15 cellular contexts compared by ENCODE assay signal in the genomic region with DNA sequence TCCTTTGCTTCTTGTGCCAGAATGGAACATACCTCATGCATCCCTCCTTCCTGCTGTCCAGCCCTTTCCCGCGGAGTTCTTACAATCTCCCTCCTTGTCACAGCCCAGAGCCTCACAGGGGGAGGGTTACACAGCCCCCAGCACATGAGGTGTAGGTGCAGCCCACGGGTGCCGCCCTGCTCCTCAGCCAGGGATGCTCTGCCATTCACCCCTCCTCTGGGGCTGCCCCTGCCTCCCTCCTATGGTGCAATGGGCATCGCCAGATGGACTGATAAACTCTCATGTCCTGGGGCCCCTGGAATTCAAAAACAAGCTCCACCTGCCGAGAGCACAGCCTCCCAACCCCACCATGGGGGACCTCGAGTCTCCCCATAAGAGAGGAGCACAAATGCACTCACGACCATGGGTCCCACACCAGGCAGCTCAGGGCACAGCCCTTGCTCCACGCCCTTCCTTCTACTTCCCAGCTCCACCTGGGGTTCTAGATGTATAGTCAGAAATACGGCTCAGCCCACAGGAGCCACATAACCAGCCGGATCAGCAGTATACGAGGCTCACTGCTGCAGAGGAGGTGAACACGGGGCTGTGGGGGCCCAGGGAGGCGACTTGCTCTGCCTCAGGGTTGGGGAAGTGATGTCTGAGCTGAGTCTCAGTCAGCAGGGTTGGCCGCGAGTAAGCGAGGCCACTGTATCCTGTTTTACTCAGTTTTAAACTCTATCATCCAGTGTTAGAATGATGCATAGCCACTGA.
DNase-seq lines count a peak whose midpoint lies in the region; ATAC-seq and TF ChIP-seq lines count a peak whose summit lies in the region.
"Had no signal": no experiment of that assay in that cellular context is flagged by ENCODE, and none has a peak within 500 bp of the region (broad histone marks: within the 10 kb centered on the region; RNA-seq: fewer than 3 reads in every experiment).

No MANE protein-coding gene starts in this region.

- no peaks in the 10 kb centered on the region for H3K27me3 ChIP-seq in right cardiac atrium (ENCODE audit: control insufficient read depth, insufficient read depth)
- H3K27me3 ChIP-seq in neural progenitor cell = no peaks in the 10 kb centered on the region
- H3K27me3 ChIP-seq: BLaER1 had no signal

- H3K4me1 Mint-ChIP-seq in chondrocyte (ENCODE audit: low read depth) (no peaks in the 10 kb centered on the region), neural progenitor cell (peaks cover 26% of the 10 kb centered on the region)
- H3K4me1 Mint-ChIP-seq in stimulated activated effector memory CD8-positive, alpha-beta T cell treated with anti-CD3 and anti-CD28 coated beads, Interleukin-12 subunit alpha, Interleukin-12 subunit beta, amount 100 ng/mL, for 72 hours = no peaks in the 10 kb centered on the region

- H3K9me3 ChIP-seq in right cardiac atrium (ENCODE audit: control insufficient read depth, low read length) (no peaks in the 10 kb centered on the region), neural progenitor cell (ENCODE audit: low read depth) (no peaks in the 10 kb centered on the region)
- H3K9me3 ChIP-seq: BLaER1 had no signal

- 86% methylated on average over 17 of the region's 17 CpGs for WGBS in right cardiac atrium

- H3K27me3 Mint-ChIP-seq in chondrocyte (ENCODE audit: low read depth) (peaks cover 4% of the 10 kb centered on the region), neural progenitor cell (ENCODE audit: insufficient read depth, low read depth) (peaks cover 5% of the 10 kb centered on the region)

- H3K4me1 ChIP-seq in right cardiac atrium (ENCODE audit: control insufficient read depth, insufficient read depth, low read length) = no peaks in the 10 kb centered on the region
- H3K4me1 ChIP-seq in neural progenitor cell = peaks cover 7% of the 10 kb centered on the region
- H3K4me1 ChIP-seq: BLaER1 had no signal

- no peaks in the 10 kb centered on the region for H3K36me3 ChIP-seq in neural progenitor cell
- H3K36me3 ChIP-seq: BLaER1 had no signal

- H3F3A ChIP-seq in neural progenitor cell (ENCODE audit: low read depth) = no peaks in the 10 kb centered on the region

- H3K36me3 Mint-ChIP-seq in chondrocyte (ENCODE audit: low read depth) (no peaks in the 10 kb centered on the region), neural progenitor cell (no peaks in the 10 kb centered on the region)
- no peaks in the 10 kb centered on the region for H3K36me3 Mint-ChIP-seq in stimulated activated effector memory CD8-positive, alpha-beta T cell treated with anti-CD3 and anti-CD28 coated beads, Interleukin-12 subunit alpha, Interleukin-12 subunit beta, amount 100 ng/mL, for 72 hours

- no peak overlapping the region for H3K4me3 Mint-ChIP-seq in chondrocyte (ENCODE audit: unreplicated experiment)
- H3K4me3 Mint-ChIP-seq in neural progenitor cell = no peak overlapping the region
- H3K4me3 Mint-ChIP-seq in stimulated activated effector memory CD8-positive, alpha-beta T cell treated with anti-CD3 and anti-CD28 coated beads, Interleukin-12 subunit alpha, Interleukin-12 subunit beta, amount 100 ng/mL, for 72 hours = no peak overlapping the region
- H3K4me3 Mint-ChIP-seq: GM23338, H9 had no signal

- peak; percentile 55 for DNase-seq in Right ventricle myocardium inferior (ENCODE audit: missing footprints)
- no peak for DNase-seq in right cardiac atrium
- DNase-seq in chondrocyte (ENCODE audit: low spot score) = peak; percentile 60
- no peak for DNase-seq in neural progenitor cell (ENCODE audit: low spot score)
- DNase-seq in stimulated activated effector memory CD8-positive, alpha-beta T cell treated with anti-CD3 and anti-CD28 coated beads, Interleukin-12 subunit alpha, Interleukin-12 subunit beta, amount 100 ng/mL, for 72 hours (ENCODE audit: low spot score in 2 of 2) = no peak
- DNase-seq in activated CD4-positive, alpha-beta T cell treated with anti-CD3 and anti-CD28 coated beads, Interleukin-2, amount 50 U/mL, for 1 hour = no peak
- DNase-seq in activated CD8-positive, alpha-beta memory T cell treated with anti-CD3 and anti-CD28 coated beads, Interleukin-2, amount 50 U/mL, for 48 hours = no peak
- no peak for DNase-seq in activated naive CD4-positive, alpha-beta T cell treated with anti-CD3 and anti-CD28 coated beads, Interleukin-2, amount 50 U/mL, for 16 hours
- DNase-seq: 8988T, AML-193, DMS 273 treated with DMSO at 0.1 percent for 48 hours, H9 had no signal

- H2AFZ ChIP-seq in neural progenitor cell (replicated peaks) = no peak overlapping the region

- H3K4me3 ChIP-seq in right cardiac atrium (ENCODE audit: low read length) (no peak overlapping the region), neural progenitor cell (no peak overlapping the region)
- H3K4me3 ChIP-seq: BLaER1, GM23338 had no signal

- H3K27ac Mint-ChIP-seq in chondrocyte (ENCODE audit: unreplicated experiment) (no peak overlapping the region), neural progenitor cell (peak overlapping the region; percentile 48)
- no peak overlapping the region for H3K27ac Mint-ChIP-seq in stimulated activated effector memory CD8-positive, alpha-beta T cell treated with anti-CD3 and anti-CD28 coated beads, Interleukin-12 subunit alpha, Interleukin-12 subunit beta, amount 100 ng/mL, for 72 hours
- H3K27ac Mint-ChIP-seq: H9 had no signal

- TF ChIP-seq CTCF in chondrocyte (IDR thresholded peaks at IDR 0.05) = no peak
- TF ChIP-seq CTCF in neural progenitor cell (IDR thresholded peaks at IDR 0.05) = no peak

- H3K9ac ChIP-seq in neural progenitor cell = no peak overlapping the region
- H3K9ac ChIP-seq: BLaER1 had no signal

- no peaks in the 10 kb centered on the region for H4K20me1 ChIP-seq in neural progenitor cell (ENCODE audit: low read depth)
- H4K20me1 ChIP-seq: BLaER1 had no signal

- H3K9me3 Mint-ChIP-seq in chondrocyte (ENCODE audit: low read depth) (no peaks in the 10 kb centered on the region), neural progenitor cell (no peaks in the 10 kb centered on the region)
- peaks cover 3% of the 10 kb centered on the region for H3K9me3 Mint-ChIP-seq in stimulated activated effector memory CD8-positive, alpha-beta T cell treated with anti-CD3 and anti-CD28 coated beads, Interleukin-12 subunit alpha, Interleukin-12 subunit beta, amount 100 ng/mL, for 72 hours
- H3K9me3 Mint-ChIP-seq: GM23338, H9 had no signal

- intact Hi-C loops in Right ventricle myocardium inferior (cut with DNase I) = no loop called here
- intact Hi-C loops in right cardiac atrium (cut with DNase I) = no loop called here

- no peaks in the 10 kb centered on the region for H3K79me2 ChIP-seq in neural progenitor cell (ENCODE audit: low read depth)

- H3K27ac ChIP-seq in right cardiac atrium (ENCODE audit: low read length) (no peak overlapping the region), neural progenitor cell (no peak overlapping the region)
- H3K27ac ChIP-seq: BLaER1, HL-60 had no signal

- ATAC-seq in Right ventricle myocardium inferior (no peak), right cardiac atrium (no peak)
- ATAC-seq in stimulated activated effector memory CD8-positive, alpha-beta T cell treated with anti-CD3 and anti-CD28 coated beads, Interleukin-12 subunit alpha, Interleukin-12 subunit beta, amount 100 ng/mL, for 72 hours = peak; percentile 29

- no peak overlapping the region for H3K4me2 ChIP-seq in neural progenitor cell
- H3K4me2 ChIP-seq: BLaER1, GM23338 had no signal

Comparison
In these comparisons a context has a peak if more than half of its experiments do, and no peak if none do; other contexts are left out.
1. DNase-seq: peak in Right ventricle myocardium inferior (single experiment) and chondrocyte (single experiment); none in right cardiac atrium (0 of 3), neural progenitor cell (single experiment), stimulated activated effector memory CD8-positive, alpha-beta T cell treated with anti-CD3 and anti-CD28 coated beads, Interleukin-12 subunit alpha, Interleukin-12 subunit beta, amount 100 ng/mL, for 72 hours (0 of 2), activated CD4-positive, alpha-beta T cell treated with anti-CD3 and anti-CD28 coated beads, Interleukin-2, amount 50 U/mL, for 1 hour (single experiment), activated CD8-positive, alpha-beta memory T cell treated with anti-CD3 and anti-CD28 coated beads, Interleukin-2, amount 50 U/mL, for 48 hours (single experiment) and activated naive CD4-positive, alpha-beta T cell treated with anti-CD3 and anti-CD28 coated beads, Interleukin-2, amount 50 U/mL, for 16 hours (single experiment).